Comparison of ENCODE assay signal across 1 cellular context in the genomic region with DNA sequence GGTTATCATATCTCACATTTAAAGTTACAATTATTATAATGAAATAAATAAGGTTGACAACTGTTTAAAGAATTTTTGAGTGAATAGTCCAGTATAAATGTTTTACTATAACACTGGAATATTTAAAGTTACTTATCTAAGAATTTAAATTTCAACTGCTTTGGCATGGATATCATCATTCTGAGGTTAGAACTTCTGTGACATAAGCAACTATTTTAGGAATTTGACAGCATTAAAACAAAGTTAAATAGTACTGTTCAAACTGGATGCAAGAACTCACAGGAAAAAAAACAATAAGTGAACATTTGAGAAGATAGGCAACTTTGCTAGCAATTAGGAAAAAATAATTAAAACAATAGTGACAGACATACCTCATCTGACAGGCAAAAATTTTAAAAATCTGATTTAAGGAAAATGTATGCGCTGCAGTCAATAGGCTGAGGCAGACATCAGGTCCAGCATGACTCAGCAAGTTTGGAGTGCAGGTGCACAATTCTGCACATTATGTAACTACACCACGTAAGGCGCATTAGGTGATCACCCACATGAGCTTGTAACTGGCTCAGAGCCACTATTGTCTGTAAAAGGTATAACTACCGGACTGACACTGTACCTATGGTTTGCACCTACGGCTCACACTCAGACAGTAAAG.
TF ChIP-seq lines count a peak whose summit lies in the region.

No MANE protein-coding gene starts in this region.

TF ChIP-seq in HepG2, 621 proteins besides CTCF, POLR2A, EP300 and RAD21 (continued from another document):
- TF ChIP-seq, protein P1, sequence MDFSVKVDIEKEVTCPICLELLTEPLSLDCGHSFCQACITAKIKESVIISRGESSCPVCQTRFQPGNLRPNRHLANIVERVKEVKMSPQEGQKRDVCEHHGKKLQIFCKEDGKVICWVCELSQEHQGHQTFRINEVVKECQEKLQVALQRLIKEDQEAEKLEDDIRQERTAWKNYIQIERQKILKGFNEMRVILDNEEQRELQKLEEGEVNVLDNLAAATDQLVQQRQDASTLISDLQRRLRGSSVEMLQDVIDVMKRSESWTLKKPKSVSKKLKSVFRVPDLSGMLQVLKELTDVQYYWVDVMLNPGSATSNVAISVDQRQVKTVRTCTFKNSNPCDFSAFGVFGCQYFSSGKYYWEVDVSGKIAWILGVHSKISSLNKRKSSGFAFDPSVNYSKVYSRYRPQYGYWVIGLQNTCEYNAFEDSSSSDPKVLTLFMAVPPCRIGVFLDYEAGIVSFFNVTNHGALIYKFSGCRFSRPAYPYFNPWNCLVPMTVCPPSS (IDR thresholded peaks at IDR 0.05): no peak
- no peak for TF ChIP-seq ZNF382 (CRISPR knock-in tag; IDR thresholded peaks at IDR 0.05; ENCODE audit: borderline replicate concordance)
- TF ChIP-seq DPF2 (CRISPR knock-in tag; IDR thresholded peaks at IDR 0.05; ENCODE audit: borderline replicate concordance, low read depth): no peak
- TF ChIP-seq PRMT3 (CRISPR knock-in tag; IDR thresholded peaks at IDR 0.05; ENCODE audit: borderline replicate concordance, low read depth): no peak
- TF ChIP-seq ESRRA (CRISPR knock-in tag; IDR thresholded peaks at IDR 0.05; ENCODE audit: low read depth): no peak
- TF ChIP-seq ZNF773 (CRISPR knock-in tag; IDR thresholded peaks at IDR 0.05; ENCODE audit: borderline replicate concordance): no peak
- TF ChIP-seq ZNF20 (CRISPR knock-in tag; IDR thresholded peaks at IDR 0.05): no peak
- no peak for TF ChIP-seq PAWR (CRISPR knock-in tag; IDR thresholded peaks at IDR 0.05; ENCODE audit: borderline replicate concordance)
- no peak for TF ChIP-seq ZC3H4 (CRISPR knock-in tag; IDR thresholded peaks at IDR 0.05; ENCODE audit: borderline replicate concordance)
- TF ChIP-seq ZNF766 (CRISPR knock-in tag; IDR thresholded peaks at IDR 0.05; ENCODE audit: borderline replicate concordance): no peak
- peak in 1 of 2 experiments; percentile 36; a peak in 1 of 4 replicates for TF ChIP-seq MAFK (conservative IDR thresholded peaks at IDR 0.05 in 1 of 2, IDR thresholded peaks at IDR 0.05 in 1 of 2; ENCODE audit: low read length in 2 of 2)
- TF ChIP-seq MAFF (IDR thresholded peaks at IDR 0.05; ENCODE audit: low read depth, low read length): no peak
- TF ChIP-seq RORA (CRISPR knock-in tag; IDR thresholded peaks at IDR 0.05): no peak
- TF ChIP-seq, protein P2, sequence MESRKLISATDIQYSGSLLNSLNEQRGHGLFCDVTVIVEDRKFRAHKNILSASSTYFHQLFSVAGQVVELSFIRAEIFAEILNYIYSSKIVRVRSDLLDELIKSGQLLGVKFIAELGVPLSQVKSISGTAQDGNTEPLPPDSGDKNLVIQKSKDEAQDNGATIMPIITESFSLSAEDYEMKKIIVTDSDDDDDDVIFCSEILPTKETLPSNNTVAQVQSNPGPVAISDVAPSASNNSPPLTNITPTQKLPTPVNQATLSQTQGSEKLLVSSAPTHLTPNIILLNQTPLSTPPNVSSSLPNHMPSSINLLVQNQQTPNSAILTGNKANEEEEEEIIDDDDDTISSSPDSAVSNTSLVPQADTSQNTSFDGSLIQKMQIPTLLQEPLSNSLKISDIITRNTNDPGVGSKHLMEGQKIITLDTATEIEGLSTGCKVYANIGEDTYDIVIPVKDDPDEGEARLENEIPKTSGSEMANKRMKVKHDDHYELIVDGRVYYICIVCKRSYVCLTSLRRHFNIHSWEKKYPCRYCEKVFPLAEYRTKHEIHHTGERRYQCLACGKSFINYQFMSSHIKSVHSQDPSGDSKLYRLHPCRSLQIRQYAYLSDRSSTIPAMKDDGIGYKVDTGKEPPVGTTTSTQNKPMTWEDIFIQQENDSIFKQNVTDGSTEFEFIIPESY (CRISPR knock-in tag; IDR thresholded peaks at IDR 0.05): 0 out of 2 replicates have a peak, but pooled peaks have one; percentile 24
- no peak for TF ChIP-seq CHCHD3 (CRISPR knock-in tag; IDR thresholded peaks at IDR 0.05)
- TF ChIP-seq RCOR2 (CRISPR knock-in tag; IDR thresholded peaks at IDR 0.05): no peak
- peak; percentile 71 for TF ChIP-seq NFE2L2 (IDR thresholded peaks at IDR 0.05; ENCODE audit: low read length)
- TF ChIP-seq, protein P3, sequence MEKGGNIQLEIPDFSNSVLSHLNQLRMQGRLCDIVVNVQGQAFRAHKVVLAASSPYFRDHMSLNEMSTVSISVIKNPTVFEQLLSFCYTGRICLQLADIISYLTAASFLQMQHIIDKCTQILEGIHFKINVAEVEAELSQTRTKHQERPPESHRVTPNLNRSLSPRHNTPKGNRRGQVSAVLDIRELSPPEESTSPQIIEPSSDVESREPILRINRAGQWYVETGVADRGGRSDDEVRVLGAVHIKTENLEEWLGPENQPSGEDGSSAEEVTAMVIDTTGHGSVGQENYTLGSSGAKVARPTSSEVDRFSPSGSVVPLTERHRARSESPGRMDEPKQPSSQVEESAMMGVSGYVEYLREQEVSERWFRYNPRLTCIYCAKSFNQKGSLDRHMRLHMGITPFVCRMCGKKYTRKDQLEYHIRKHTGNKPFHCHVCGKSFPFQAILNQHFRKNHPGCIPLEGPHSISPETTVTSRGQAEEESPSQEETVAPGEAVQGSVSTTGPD (CRISPR knock-in tag; IDR thresholded peaks at IDR 0.05): no peak
- TF ChIP-seq YEATS2 (CRISPR knock-in tag; IDR thresholded peaks at IDR 0.05; ENCODE audit: borderline replicate concordance): no peak
- no peak for TF ChIP-seq ZNF850 (CRISPR knock-in tag; conservative IDR thresholded peaks at IDR 0.05)
- no peak for TF ChIP-seq ZNF772 (CRISPR knock-in tag; IDR thresholded peaks at IDR 0.05)
